In genomic region chr11:5625281-5625680, GRCh38 we compare ENCODE assay signal across 10 cellular contexts. TPM values are rescaled to one million over a fixed set of nuclear protein-coding genes. Genes with fewer than 3 reads are reported as not detected.
DNase-seq lines count a peak whose midpoint lies in the region; ATAC-seq, FAIRE-seq and TF ChIP-seq lines count a peak whose summit lies in the region.
"Had no signal": no experiment of that assay in that cellular context is flagged by ENCODE, and none has a peak within 500 bp of the region (broad histone marks: within the 10 kb centered on the region; RNA-seq: fewer than 3 reads in every experiment).

No MANE protein-coding gene starts in this region.

- H3K36me3 ChIP-seq in MG63, result no peaks in the 10 kb centered on the region

- ATAC-seq in omental fat pad (ENCODE audit: low FRiP score) (peak; percentile 22), HG03469 (IDR thresholded peaks at IDR 0.05; ENCODE audit: unreplicated experiment) (no peak), HG03571 (IDR thresholded peaks at IDR 0.05; ENCODE audit: unreplicated experiment) (no peak)

- H3K9me3 ChIP-seq in MG63, result no peaks in the 10 kb centered on the region

- peak overlapping the region; percentile 17 for H3K4me3 Mint-ChIP-seq in endothelial cell (ENCODE audit: unreplicated experiment)

- H3K27me3 Mint-ChIP-seq in endothelial cell (ENCODE audit: unreplicated experiment), result no peaks in the 10 kb centered on the region

- H3K4me3 ChIP-seq in MG63, result peak overlapping the region; percentile 89

- DNase-seq in COLO829 (ENCODE audit: low spot score) (peak; percentile 78), MG63 (no peak), endothelial cell (ENCODE audit: low spot score) (no peak), omental fat pad (ENCODE audit: low spot score) (no peak), SHP77 (lab: John Stamatoyannopoulos, UW) (no peak), frontal cortex (ENCODE audit: low spot score in 2 of 2) (no peak)

- TF ChIP-seq CTCF in endothelial cell (IDR thresholded peaks at IDR 0.05; ENCODE audit: unreplicated experiment) (no peak), omental fat pad (IDR thresholded peaks at IDR 0.05) (no peak)

- H3K9me3 Mint-ChIP-seq in endothelial cell (ENCODE audit: unreplicated experiment), result no peaks in the 10 kb centered on the region

- H3K36me3 Mint-ChIP-seq in endothelial cell (ENCODE audit: low read depth, unreplicated experiment), result peaks cover 2% of the 10 kb centered on the region

- no peaks in the 10 kb centered on the region for H3K27me3 ChIP-seq in MG63

- peaks cover 28% of the 10 kb centered on the region for H3K4me1 Mint-ChIP-seq in endothelial cell (ENCODE audit: unreplicated experiment)

- FAIRE-seq in frontal cortex (lab: Jason Lieb, UNC), result no peak

- H3K27ac Mint-ChIP-seq in endothelial cell (ENCODE audit: unreplicated experiment), result no peak overlapping the region

RNA-seq across cellular contexts. Expression of gene TRIM34, which starts 0.5 kb away (rescaled TPM):
- total RNA-seq in MG63 (2014; rRNA removed; shearing (Covaris generic); ENCODE audit: low replicate concordance), result 10.7 and 10.8 TPM in 2 replicates
- total RNA-seq in endothelial cell (ENCODE audit: unreplicated experiment) (0.64 TPM), omental fat pad (1 to 10 TPM; 3.7 to 9.6 (median 6.6) TPM), frontal cortex (1.6 TPM)

RNA-seq across cellular contexts. Expression of gene TRIM6, which starts 28.8 kb away (rescaled TPM):
- total RNA-seq in MG63 (2014; rRNA removed; shearing (Covaris generic); ENCODE audit: low replicate concordance), result 2.5 and 4.1 TPM in 2 replicates
- total RNA-seq in endothelial cell (ENCODE audit: unreplicated experiment), result 10.1 TPM
- 1 to 10 TPM; 1.9 to 3.3 (median 2.8) TPM for total RNA-seq in omental fat pad
- total RNA-seq in frontal cortex, result 0.41 TPM

RNA-seq across cellular contexts. Expression of gene OR52B6, which starts 44.6 kb away (rescaled TPM):
- total RNA-seq in MG63 (2014; rRNA removed; shearing (Covaris generic); ENCODE audit: low replicate concordance), result not detected in 2 replicates
- total RNA-seq in endothelial cell (ENCODE audit: unreplicated experiment) (not detected), omental fat pad (not detected), frontal cortex (not detected)
- total RNA-seq: mucosa of gallbladder; T-helper 1 cell treated with Interleukin-12 subunit alpha and Interleukin-12 subunit beta and Interleukin-4 antibody, amounts not matched to agents 30 ng/mL and 1 ng/mL, for 36 hours had no signal

RNA-seq across cellular contexts. Expression of gene TRIM5, which starts 59.6 kb away (rescaled TPM):
- 29.9 and 33.9 TPM in 2 replicates for total RNA-seq in MG63 (2014; rRNA removed; shearing (Covaris generic); ENCODE audit: low replicate concordance)
- 114 TPM for total RNA-seq in endothelial cell (ENCODE audit: unreplicated experiment)
- total RNA-seq in omental fat pad, result 10 to 100 TPM; 18.0 to 24.4 (median 21.1) TPM
- 4.5 TPM for total RNA-seq in frontal cortex
